ENCODE assay signal across 8 cellular contexts in genomic region chr13:29846475-29847256, GRCh38. TPM values are rescaled to one million over a fixed set of nuclear protein-coding genes. Genes with fewer than 3 reads are reported as not detected.
A peak's percentile ranks its signal among the peaks of the same experiment; 100 is the strongest.
DNase-seq lines count a peak whose midpoint lies in the region; ATAC-seq, FAIRE-seq and TF ChIP-seq lines count a peak whose summit lies in the region.

No MANE protein-coding gene starts in this region.

- CTCF ChIA-PET in HepG2 (lab: Yijun Ruan, JAX; ENCODE audit: low intra/inter-chr PET ratio, low total read pairs): interaction anchor here (1.4 to 1.5 kb wide), 2 partner anchors 77 to 266 kb away, joined by 4 to 5 read pairs; no protein-coding TSS in a partner anchor

- H3K27me3 Mint-ChIP-seq in T-helper 2 cell treated with Interferon-gamma antibody and Interleukin-4, amounts not matched to agents 5 μg/mL and 100 μg/mL, for 36 hours (ENCODE audit: low read depth): no peaks in the 10 kb centered on the region

- peaks cover 26% of the 10 kb centered on the region for H3K4me1 Mint-ChIP-seq in T-helper 2 cell treated with Interferon-gamma antibody and Interleukin-4, amounts not matched to agents 5 μg/mL and 100 μg/mL, for 36 hours (ENCODE audit: low read depth)

- H3K36me3 ChIP-seq in ascending aorta (no peaks in the 10 kb centered on the region), HepG2 (replicated peaks in 1 of 2; ENCODE audit: control insufficient read depth in 1 of 2, insufficient read depth in 2 of 2, low read length in 2 of 2) (no peaks in the 10 kb centered on the region), suprapubic skin (no peaks in the 10 kb centered on the region)

- H3K9me3 ChIP-seq in ascending aorta: no peaks in the 10 kb centered on the region
- no peaks in the 10 kb centered on the region for H3K9me3 ChIP-seq in HepG2 (ENCODE audit: low read length)
- no peaks in the 10 kb centered on the region for H3K9me3 ChIP-seq in suprapubic skin

- peak overlapping the region; percentile 98 for H3K4me3 Mint-ChIP-seq in T-helper 2 cell treated with Interferon-gamma antibody and Interleukin-4, amounts not matched to agents 5 μg/mL and 100 μg/mL, for 36 hours

- peaks cover 8% of the 10 kb centered on the region for H3K36me3 Mint-ChIP-seq in T-helper 2 cell treated with Interferon-gamma antibody and Interleukin-4, amounts not matched to agents 5 μg/mL and 100 μg/mL, for 36 hours (ENCODE audit: low read depth)

- WGBS in HepG2 (ENCODE audit: low lambda C conversion rate): 51% methylated on average over 6 of the region's 6 CpGs
- 32% methylated on average over 6 of the region's 6 CpGs for WGBS in suprapubic skin

- H3K27ac ChIP-seq in ascending aorta (peak overlapping the region; percentile 27 to 69), HepG2 (ENCODE audit: extremely low read length, insufficient read depth, low read length) (no peak overlapping the region), suprapubic skin (peak overlapping the region; percentile 46)

- in situ Hi-C loops in HepG2 (cut with HindIII; ENCODE audit: extremely low pct_ligation_motif_present, low pct_unique_long_range_greater_than_20kb): loop anchor here (10.0 kb wide), 1 partner anchor 252 kb away; the partner anchor contains the start of gene SLC7A1

- TF ChIP-seq EP300 in HepG2 (IDR thresholded peaks at IDR 0.05; ENCODE audit: low read depth in 2 of 2, low read length in 2 of 2) (no peak), HepG2 (CRISPR knock-in tag; IDR thresholded peaks at IDR 0.05; ENCODE audit: borderline replicate concordance) (no peak), suprapubic skin (IDR thresholded peaks at IDR 0.05) (no peak)

- no peak overlapping the region for H2AFZ ChIP-seq in HepG2 (ENCODE audit: low read length)

- no peak for TF ChIP-seq CTCF in ascending aorta (IDR thresholded peaks at IDR 0.05)
- no peak for TF ChIP-seq CTCF in HepG2 (CRISPR knock-in tag; IDR thresholded peaks at IDR 0.05)
- TF ChIP-seq CTCF in suprapubic skin (IDR thresholded peaks at IDR 0.05): no peak

- BruUV-seq in HepG2 (replicated peaks; lab: Mats Ljungman, UMichigan): no TSS peak

- H3K79me2 ChIP-seq in HepG2 (ENCODE audit: insufficient read depth, low read length): peaks cover 71% of the 10 kb centered on the region

- H4K20me1 ChIP-seq in HepG2 (ENCODE audit: insufficient read depth, low read length): peaks cover 29% of the 10 kb centered on the region

- H3K9ac ChIP-seq in HepG2 (ENCODE audit: insufficient read depth, low read depth, low read length): peak overlapping the region; percentile 53

- POLR2A ChIA-PET in HepG2 (lab: Yijun Ruan, JAX): interaction anchor here (2.0 kb wide), 1 partner anchor 78 kb away, joined by 14 read pairs; no protein-coding TSS in a partner anchor

- FAIRE-seq in HepG2 (lab: Jason Lieb, UNC): no peak

- no peaks in the 10 kb centered on the region for H3K9me3 Mint-ChIP-seq in T-helper 2 cell treated with Interferon-gamma antibody and Interleukin-4, amounts not matched to agents 5 μg/mL and 100 μg/mL, for 36 hours

- ATAC-seq in HepG2 (no peak), GM18520 (IDR thresholded peaks at IDR 0.05; ENCODE audit: unreplicated experiment) (no peak)

- TF ChIP-seq RAD21 in HepG2 (CRISPR knock-in tag; IDR thresholded peaks at IDR 0.05): no peak

- H3K4me2 ChIP-seq in HepG2 (ENCODE audit: low read depth, low read length): peak overlapping the region; percentile 79

- no peak overlapping the region for H3K27ac Mint-ChIP-seq in T-helper 2 cell treated with Interferon-gamma antibody and Interleukin-4, amounts not matched to agents 5 μg/mL and 100 μg/mL, for 36 hours

- no peaks in the 10 kb centered on the region for H3K27me3 ChIP-seq in ascending aorta
- no peaks in the 10 kb centered on the region; a peak in 1 of 5 replicates for H3K27me3 ChIP-seq in HepG2 (ENCODE audit: control insufficient read depth in 1 of 2, insufficient read depth in 2 of 2, low read length in 2 of 2)
- no peaks in the 10 kb centered on the region for H3K27me3 ChIP-seq in suprapubic skin

- H3K4me3 ChIP-seq in ascending aorta (peak overlapping the region; percentile 76 to 95), HepG2 (replicated peaks in 1 of 3; ENCODE audit: insufficient read depth in 1 of 3, low read depth in 2 of 3, low read length in 3 of 3) (peak overlapping the region; percentile 55 to 71 (median 66); a peak in 5 of 6 replicates), suprapubic skin (peak overlapping the region; percentile 84)

- TF ChIP-seq POLR2A in HepG2 (IDR thresholded peaks at IDR 0.05; ENCODE audit: insufficient read depth in 1 of 2, low read depth in 2 of 2, low read length in 2 of 2) (no peak), suprapubic skin (IDR thresholded peaks at IDR 0.05) (no peak)

- intact Hi-C loops in ascending aorta (cut with DNase I) (loop anchor here (5.0 to 10.0 kb wide), 4 partner anchors 72 to 618 kb away; partner anchors contain the start of gene HMGB1), HepG2 (cut with micrococcal nuclease; ENCODE audit: unreplicated experiment) (loop anchor here (5.0 kb wide), 1 partner anchor 34 kb away; no protein-coding TSS in a partner anchor)

- H3K4me1 ChIP-seq in ascending aorta: peaks cover 0 to 16% of the 10 kb centered on the region in 2 donors
- peaks cover 39% of the 10 kb centered on the region for H3K4me1 ChIP-seq in HepG2 (ENCODE audit: insufficient read depth, low read length)
- H3K4me1 ChIP-seq in suprapubic skin: peaks cover 38% of the 10 kb centered on the region

- DNase-seq in T-helper 2 cell treated with Interferon-gamma antibody and Interleukin-4, amounts not matched to agents 5 μg/mL and 100 μg/mL, for 36 hours (ENCODE audit: low spot score): no peak
- no peak for DNase-seq in T-helper 2 cell
- DNase-seq in ascending aorta (ENCODE audit: low spot score in 2 of 2): no peak
- DNase-seq in HepG2 (ENCODE audit: low spot score): no peak
- DNase-seq in suprapubic skin (ENCODE audit: low spot score in 2 of 2): no peak
- no peak for DNase-seq in NCI-H1105 treated with DMSO at 0.1 percent for 48 hours (lab: John Stamatoyannopoulos, UW)
- DNase-seq in activated gamma-delta T cell treated with Interleukin-2 at 50 U/mL for 16 hours: no peak

TF ChIP-seq in HepG2, 621 proteins besides CTCF, POLR2A, EP300 and RAD21:
- TF ChIP-seq HBP1 (CRISPR knock-in tag; IDR thresholded peaks at IDR 0.05; ENCODE audit: low read depth): no peak
- no peak for TF ChIP-seq GRHL1 (CRISPR knock-in tag; conservative IDR thresholded peaks at IDR 0.05)

RNA-seq across cellular contexts. Expression of gene UBL3, which starts 3.8 kb away (rescaled TPM):
- total RNA-seq in ascending aorta (17.9 TPM), HepG2 (2016; rRNA removed; fragmentation: Illumina TruSeq; extraction: Trizol) (7.4 and 10.9 TPM in 2 replicates), suprapubic skin (10 to 100 TPM; 37.7 to 66.2 (median 48.5) TPM)
- 1.3 and 1.5 TPM in 2 replicates for total RNA-seq in HepG2 (2016; cell fraction: cytosol; rRNA removed; fragmentation: Illumina TruSeq; extraction: Trizol; ENCODE audit: low read depth)
- total RNA-seq in HepG2 (2016; cell fraction: insoluble cytoplasmic fraction; rRNA removed; fragmentation: Illumina TruSeq; extraction: Trizol): 7.4 and 10.0 TPM in 2 replicates
- total RNA-seq in HepG2 (2016; cell fraction: membrane; rRNA removed; fragmentation: Illumina TruSeq; extraction: Trizol): 8.0 and 8.5 TPM in 2 replicates
- total RNA-seq in HepG2 (2016; cell fraction: nucleus; rRNA removed; fragmentation: Illumina TruSeq; extraction: Trizol): 7.2 and 8.1 TPM in 2 replicates
- 8.7 and 9.6 TPM in 2 replicates for polyA plus RNA-seq in HepG2 (2011; rRNA removed)
- polyA plus RNA-seq in HepG2 (2011; cell fraction: cytosol; rRNA removed): 5.1 and 7.8 TPM in 2 replicates
- polyA plus RNA-seq in HepG2 (2011; cell fraction: nucleus; rRNA removed): 2.5 and 3.5 TPM in 2 replicates
- polyA plus RNA-seq in HepG2 (2012): 16.3 and 17.6 TPM in 2 replicates
- polyA plus RNA-seq in HepG2 (2016; cell fraction: cytosol; fragmentation: Illumina TruSeq; extraction: Trizol; ENCODE audit: low read depth): 1.6 and 2.0 TPM in 2 replicates
- polyA plus RNA-seq in HepG2 (2016; cell fraction: insoluble cytoplasmic fraction; fragmentation: Illumina TruSeq; extraction: Trizol; ENCODE audit: low read depth): 16.2 and 17.1 TPM in 2 replicates
- 9.0 and 9.5 TPM in 2 replicates for polyA plus RNA-seq in HepG2 (2016; cell fraction: membrane; fragmentation: Illumina TruSeq; extraction: Trizol; ENCODE audit: low read depth)
- polyA plus RNA-seq in HepG2 (2016; cell fraction: nucleus; fragmentation: Illumina TruSeq; extraction: Trizol; ENCODE audit: insufficient read depth, low read depth): 8.6 and 9.3 TPM in 2 replicates
- polyA minus RNA-seq in HepG2 (2011; rRNA and poly(A)+ RNA removed; ENCODE audit: low replicate concordance): 7.4 and 11.5 TPM in 2 replicates
- 9.4 and 10.7 TPM in 2 replicates for polyA minus RNA-seq in HepG2 (2011; cell fraction: cytosol; rRNA and poly(A)+ RNA removed)
- 15.2 and 16.8 TPM in 2 replicates for polyA minus RNA-seq in HepG2 (2011; cell fraction: nucleus; rRNA and poly(A)+ RNA removed)
